ENCODE assay signal across 18 cellular contexts in the genomic region with DNA sequence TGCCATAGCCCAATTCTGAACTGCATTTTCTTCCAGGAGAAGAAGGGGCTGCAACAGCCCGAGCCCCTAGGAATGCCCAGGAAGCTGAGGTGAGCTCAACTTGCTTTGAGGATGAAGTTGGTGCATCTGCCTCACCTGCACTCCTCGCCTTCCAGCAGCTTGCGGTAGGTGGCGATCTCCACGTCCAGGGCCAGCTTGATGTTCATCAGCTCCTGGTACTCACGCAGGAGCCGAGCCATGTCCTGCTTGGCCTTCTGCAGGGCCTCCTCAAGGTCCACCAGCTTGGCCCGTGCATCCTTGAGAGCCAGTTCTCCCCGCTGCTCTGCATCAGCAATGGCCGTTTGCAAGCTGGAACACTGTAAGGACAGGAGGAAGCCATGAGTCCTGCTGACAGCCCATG. TPM values are rescaled to one million over a fixed set of nuclear protein-coding genes. Genes with fewer than 3 reads are reported as not detected.
DNase-seq lines count a peak whose midpoint lies in the region; ATAC-seq and TF ChIP-seq lines count a peak whose summit lies in the region.
"Had no signal": no experiment of that assay in that cellular context is flagged by ENCODE, and none has a peak within 500 bp of the region (broad histone marks: within the 10 kb centered on the region; RNA-seq: fewer than 3 reads in every experiment).

No MANE protein-coding gene starts in this region.

- no peak for TF ChIP-seq EP300 in transverse colon (IDR thresholded peaks at IDR 0.05; ENCODE audit: low read depth)

- no peak overlapping the region for H3K27ac Mint-ChIP-seq in WTC11
- H3K27ac Mint-ChIP-seq: CD4-positive, alpha-beta memory T cell; T-helper 17 cell had no signal

- in situ Hi-C loops in transverse colon (cut with MboI; ENCODE audit: low pct_ligation_motif_present in 1 of 4, low pct_unique_long_range_greater_than_20kb in 1 of 4, low sequenced_read_pairs in 3 of 4): no loop called here

- no peak overlapping the region for H3K9ac ChIP-seq in Loucy (ENCODE audit: low read depth, low read length, poor library complexity, severe bottlenecking)
- no peak overlapping the region for H3K9ac ChIP-seq in Karpas-422 (ENCODE audit: low read length)
- H3K9ac ChIP-seq: GM23248 had no signal

- 90% methylated on average over 10 of the region's 10 CpGs; no CpG with 5 or more reads in 1 of the 2 donors for WGBS in transverse colon (ENCODE audit: low coverage in 1 of 2), 2 donors

- CTCF ChIA-PET in WTC11 (lab: Charles Lee): interaction anchor here (0.6 to 2.3 kb wide), 21 partner anchors 9 to 452 kb away, joined by 3 to 26 read pairs (median 4); no protein-coding TSS in a partner anchor

- H3K27ac ChIP-seq in 22Rv1 (no peak overlapping the region), C4-2B (no peak overlapping the region), Karpas-422 (ENCODE audit: low read length) (no peak overlapping the region), transverse colon (no peak overlapping the region)
- H3K27ac ChIP-seq: GM23248, RWPE1 had no signal

- H3K9me3 ChIP-seq in Loucy (ENCODE audit: insufficient read depth, low read depth, low read length) (no peaks in the 10 kb centered on the region), Karpas-422 (ENCODE audit: low read length) (no peaks in the 10 kb centered on the region), transverse colon (no peaks in the 10 kb centered on the region)

- no peaks in the 10 kb centered on the region for H3F3A ChIP-seq in Loucy (ENCODE audit: low read depth)

- no peaks in the 10 kb centered on the region for H3K79me2 ChIP-seq in Loucy (ENCODE audit: insufficient read depth, low read length)
- H3K79me2 ChIP-seq in Karpas-422 (ENCODE audit: low read length): no peaks in the 10 kb centered on the region

- H3K4me1 Mint-ChIP-seq in WTC11: peaks cover 4% of the 10 kb centered on the region; the same call in 1 of the 2 replicates
- H3K4me1 Mint-ChIP-seq: CD4-positive, alpha-beta memory T cell; T-helper 17 cell had no signal

- H3K9me2 ChIP-seq in Loucy (replicated peaks; ENCODE audit: low read depth, low read length): no peaks in the 10 kb centered on the region
- H3K9me2 ChIP-seq in Karpas-422 (replicated peaks; ENCODE audit: insufficient read depth, low read length): no peaks in the 10 kb centered on the region

- no peaks in the 10 kb centered on the region for H3K36me3 ChIP-seq in Loucy (ENCODE audit: insufficient read depth, low read length)
- no peaks in the 10 kb centered on the region for H3K36me3 ChIP-seq in Karpas-422 (ENCODE audit: insufficient read depth, low read length)
- no peaks in the 10 kb centered on the region for H3K36me3 ChIP-seq in transverse colon

- TF ChIP-seq CTCF in 22Rv1 (IDR thresholded peaks at IDR 0.05): peak; percentile 61
- TF ChIP-seq CTCF in C4-2B (conservative IDR thresholded peaks at IDR 0.05): peak; percentile 47
- TF ChIP-seq CTCF in Loucy (conservative IDR thresholded peaks at IDR 0.05; ENCODE audit: low read length): peak; percentile 63
- TF ChIP-seq CTCF in WTC11 (IDR thresholded peaks at IDR 0.05): no peak
- no peak for TF ChIP-seq CTCF in transverse colon (IDR thresholded peaks at IDR 0.05)

- DNase-seq in WTC11 (ENCODE audit: low spot score): peak; percentile 25
- DNase-seq in Karpas-422: no peak
- no peak for DNase-seq in transverse colon
- DNase-seq in NCI-H82 treated with DMSO at 0.1 percent for 48 hours (lab: John Stamatoyannopoulos, UW; ENCODE audit: unreplicated experiment): no peak
- DNase-seq: Calu3; CD4-positive, alpha-beta memory T cell; DMS79; GM23248; Kasumi-1; NCI-H1417 treated with DMSO at 0.1 percent for 48 hours; NCI-H2029 treated with DMSO at 0.1 percent for 48 hours; NCI-H524; NK-92 treated with Interleukin-12 subunit alpha and Interleukin-12 subunit beta, amount 100 ng/mL, for 24 hours; T-helper 17 cell had no signal

- no peaks in the 10 kb centered on the region for H3K4me1 ChIP-seq in Loucy (ENCODE audit: insufficient read depth, low read length, poor library complexity, severe bottlenecking)
- H3K4me1 ChIP-seq in Karpas-422 (ENCODE audit: low read length): no peaks in the 10 kb centered on the region
- peaks cover 0 to 9% (median 4%) of the 10 kb centered on the region in 4 donors for H3K4me1 ChIP-seq in transverse colon

- H4K20me1 ChIP-seq in Loucy (ENCODE audit: insufficient read depth, low read length, poor library complexity, severe bottlenecking): no peaks in the 10 kb centered on the region
- no peaks in the 10 kb centered on the region for H4K20me1 ChIP-seq in Karpas-422 (ENCODE audit: insufficient read depth, low read depth, low read length)

- no peaks in the 10 kb centered on the region for H3K36me3 Mint-ChIP-seq in WTC11
- H3K36me3 Mint-ChIP-seq: CD4-positive, alpha-beta memory T cell had no signal

- ATAC-seq in WTC11: no peak
- ATAC-seq: T-helper 17 cell had no signal

- H3K4me3 ChIP-seq in Loucy (ENCODE audit: low read length, poor library complexity, severe bottlenecking) (no peak overlapping the region), Karpas-422 (ENCODE audit: low read length) (no peak overlapping the region), transverse colon (no peak overlapping the region)
- H3K4me3 ChIP-seq: GM23248 had no signal

- intact Hi-C loops in transverse colon (cut with DNase I; ENCODE audit: low total_unique reads): no loop called here

- H3K27me3 ChIP-seq in Loucy (ENCODE audit: insufficient read depth, low read length, poor library complexity, severe bottlenecking) (peaks cover 8% of the 10 kb centered on the region), Karpas-422 (ENCODE audit: low read length) (no peaks in the 10 kb centered on the region), transverse colon (no peaks in the 10 kb centered on the region)

- H2AFZ ChIP-seq in Loucy (ENCODE audit: low read length) (no peak overlapping the region; the same call in 1 of the 2 replicates), Karpas-422 (ENCODE audit: low read length) (no peak overlapping the region)
- H2AFZ ChIP-seq: GM23248 had no signal

- no peak overlapping the region for H3K4me2 ChIP-seq in Loucy (ENCODE audit: low read depth, low read length, poor library complexity, severe bottlenecking)
- no peak overlapping the region for H3K4me2 ChIP-seq in Karpas-422 (ENCODE audit: low read depth, low read length, poor library complexity, severe bottlenecking)

- peaks cover 2% of the 10 kb centered on the region; the same call in 1 of the 2 replicates for H3K27me3 Mint-ChIP-seq in WTC11 (ENCODE audit: low read depth)

- peaks cover 7% of the 10 kb centered on the region for H3K9me3 Mint-ChIP-seq in WTC11
- H3K9me3 Mint-ChIP-seq: CD4-positive, alpha-beta memory T cell had no signal

- POLR2A ChIA-PET in WTC11 (lab: Charles Lee): no interaction called here

- no peak for TF ChIP-seq POLR2A in transverse colon (IDR thresholded peaks at IDR 0.05)

- H3K4me3 Mint-ChIP-seq in WTC11: no peak overlapping the region
- H3K4me3 Mint-ChIP-seq: CD4-positive, alpha-beta memory T cell; T-helper 17 cell had no signal

TF ChIP-seq in WTC11, 78 proteins besides CTCF, POLR2A, EP300 and RAD21 (continues in another document):
- TF ChIP-seq FOXP4 (CRISPR knock-in tag; IDR thresholded peaks at IDR 0.05) (no peak), TCF7 (CRISPR knock-in tag; IDR thresholded peaks at IDR 0.05; ENCODE audit: low read depth) (no peak), FOXK1 (CRISPR knock-in tag; IDR thresholded peaks at IDR 0.05) (no peak)
- TF ChIP-seq, protein P1, sequence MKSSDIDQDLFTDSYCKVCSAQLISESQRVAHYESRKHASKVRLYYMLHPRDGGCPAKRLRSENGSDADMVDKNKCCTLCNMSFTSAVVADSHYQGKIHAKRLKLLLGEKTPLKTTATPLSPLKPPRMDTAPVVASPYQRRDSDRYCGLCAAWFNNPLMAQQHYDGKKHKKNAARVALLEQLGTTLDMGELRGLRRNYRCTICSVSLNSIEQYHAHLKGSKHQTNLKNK (CRISPR knock-in tag; IDR thresholded peaks at IDR 0.05): no peak
- TF ChIP-seq, protein P2, sequence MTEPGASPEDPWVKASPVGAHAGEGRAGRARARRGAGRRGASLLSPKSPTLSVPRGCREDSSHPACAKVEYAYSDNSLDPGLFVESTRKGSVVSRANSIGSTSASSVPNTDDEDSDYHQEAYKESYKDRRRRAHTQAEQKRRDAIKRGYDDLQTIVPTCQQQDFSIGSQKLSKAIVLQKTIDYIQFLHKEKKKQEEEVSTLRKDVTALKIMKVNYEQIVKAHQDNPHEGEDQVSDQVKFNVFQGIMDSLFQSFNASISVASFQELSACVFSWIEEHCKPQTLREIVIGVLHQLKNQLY (CRISPR knock-in tag; IDR thresholded peaks at IDR 0.05): no peak

RNA-seq across cellular contexts. Expression of gene KRT75, which starts 6.0 kb away (rescaled TPM):
- not detected in 3 replicates for total RNA-seq in WTC11 (2021)
- total RNA-seq in Karpas-422 (2014; rRNA removed; shearing (Covaris generic); ENCODE audit: low replicate concordance): not detected in 2 replicates
- total RNA-seq in transverse colon: not detected
- total RNA-seq: Calu3; CD4-positive, alpha-beta memory T cell; GM23248; T-helper 17 cell had no signal

RNA-seq across cellular contexts. Expression of gene KRT82, which starts 22.0 kb away (rescaled TPM):
- total RNA-seq in WTC11 (2021): not detected in 3 replicates
- total RNA-seq in Karpas-422 (2014; rRNA removed; shearing (Covaris generic); ENCODE audit: low replicate concordance): not detected in 2 replicates
- not detected for total RNA-seq in transverse colon
- total RNA-seq: Calu3; CD4-positive, alpha-beta memory T cell; GM23248; T-helper 17 cell had no signal

RNA-seq across cellular contexts. Expression of gene KRT6B, which starts 23.8 kb away (rescaled TPM):
- total RNA-seq in WTC11 (2021): not detected in 3 replicates
- total RNA-seq in Karpas-422 (2014; rRNA removed; shearing (Covaris generic); ENCODE audit: low replicate concordance): not detected in 2 replicates
- total RNA-seq in transverse colon: not detected
- total RNA-seq: CD4-positive, alpha-beta memory T cell; GM23248; T-helper 17 cell had no signal

RNA-seq across cellular contexts. Expression of gene KRT84, which starts 42.7 kb away (rescaled TPM):
- total RNA-seq in WTC11 (2021) (not detected in 3 replicates), transverse colon (not detected)
- not detected in 2 replicates for total RNA-seq in Karpas-422 (2014; rRNA removed; shearing (Covaris generic); ENCODE audit: low replicate concordance)
- total RNA-seq: Calu3; CD4-positive, alpha-beta memory T cell; GM23248; T-helper 17 cell had no signal

RNA-seq across cellular contexts. Expression of gene KRT6C, which starts 45.5 kb away (rescaled TPM):
- total RNA-seq in WTC11 (2021) (not detected in 3 replicates), transverse colon (10 to 100 TPM in 1 of 4 donors, not detected in 3; 23.9 TPM)
- total RNA-seq in Karpas-422 (2014; rRNA removed; shearing (Covaris generic); ENCODE audit: low replicate concordance): not detected in 2 replicates
- total RNA-seq: Calu3; CD4-positive, alpha-beta memory T cell; GM23248; T-helper 17 cell had no signal

Comparison
In these comparisons a context has a peak if more than half of its experiments do, and no peak if none do; other contexts are left out.
1. CTCF ChIP-seq: peak in 22Rv1 (single experiment), C4-2B (single experiment) and Loucy (single experiment); none in WTC11 (single experiment) and transverse colon (0 of 5).